In genomic region chr2:54897420-54898310, GRCh38 we compare ENCODE assay signal across 15 cellular contexts.
DNase-seq lines count a peak whose midpoint lies in the region; TF ChIP-seq lines count a peak whose summit lies in the region.
"Had no signal": no experiment of that assay in that cellular context is flagged by ENCODE, and none has a peak within 500 bp of the region (broad histone marks: within the 10 kb centered on the region; RNA-seq: fewer than 3 reads in every experiment).

No MANE protein-coding gene starts in this region.

- H3K9me3 ChIP-seq in prostate gland: no peaks in the 10 kb centered on the region
- no peaks in the 10 kb centered on the region for H3K9me3 ChIP-seq in vagina
- H3K9me3 ChIP-seq in smooth muscle cell (replicated peaks; ENCODE audit: low read depth): peaks cover 7% of the 10 kb centered on the region

- no peaks in the 10 kb centered on the region for H3K79me2 ChIP-seq in smooth muscle cell (ENCODE audit: low read depth)

- peak overlapping the region; percentile 76 for H3K27ac Mint-ChIP-seq in activated T-cell treated with anti-CD3 and anti-CD28 coated beads, Interleukin-2, amount 50 U/mL, for 24 hours
- peak overlapping the region; percentile 40 for H3K27ac Mint-ChIP-seq in activated T-helper 2 cell treated with anti-CD3 and anti-CD28 coated beads, Interferon-gamma antibody, Interleukin-2, Interleukin-4, amounts not matched to agents 10 μg/mL and 5 μg/mL and 100 μg/mL, durations not matched to agents 14 hours and 24 hours and 36 hours
- H3K27ac Mint-ChIP-seq: endodermal cell had no signal

- no peak overlapping the region for H3K4me2 ChIP-seq in smooth muscle cell

- no peaks in the 10 kb centered on the region for H4K20me1 ChIP-seq in smooth muscle cell (ENCODE audit: low read depth)

- H3K4me1 ChIP-seq in prostate gland (replicated peaks): no peaks in the 10 kb centered on the region
- H3K4me1 ChIP-seq in vagina: peaks cover 4% of the 10 kb centered on the region
- H3K4me1 ChIP-seq in smooth muscle cell (ENCODE audit: low read depth): no peaks in the 10 kb centered on the region

- no peaks in the 10 kb centered on the region for H3K9me3 Mint-ChIP-seq in activated T-cell treated with anti-CD3 and anti-CD28 coated beads, Interleukin-2, amount 50 U/mL, for 24 hours
- peaks cover 5% of the 10 kb centered on the region for H3K9me3 Mint-ChIP-seq in activated T-helper 2 cell treated with anti-CD3 and anti-CD28 coated beads, Interferon-gamma antibody, Interleukin-2, Interleukin-4, amounts not matched to agents 10 μg/mL and 5 μg/mL and 100 μg/mL, durations not matched to agents 14 hours and 24 hours and 36 hours

- H3K4me3 Mint-ChIP-seq in activated T-cell treated with anti-CD3 and anti-CD28 coated beads, Interleukin-2, amount 50 U/mL, for 24 hours: peak overlapping the region; percentile 32
- H3K4me3 Mint-ChIP-seq in activated T-helper 2 cell treated with anti-CD3 and anti-CD28 coated beads, Interferon-gamma antibody, Interleukin-2, Interleukin-4, amounts not matched to agents 10 μg/mL and 5 μg/mL and 100 μg/mL, durations not matched to agents 14 hours and 24 hours and 36 hours (ENCODE audit: low read depth): no peak overlapping the region
- H3K4me3 Mint-ChIP-seq: endodermal cell had no signal

- H3K4me3 ChIP-seq in prostate gland (no peak overlapping the region), vagina (no peak overlapping the region), smooth muscle cell (no peak overlapping the region)
- H3K4me3 ChIP-seq: cardiac muscle cell had no signal

- H3K27me3 Mint-ChIP-seq in activated T-cell treated with anti-CD3 and anti-CD28 coated beads, Interleukin-2, amount 50 U/mL, for 24 hours: no peaks in the 10 kb centered on the region
- H3K27me3 Mint-ChIP-seq in activated T-helper 2 cell treated with anti-CD3 and anti-CD28 coated beads, Interferon-gamma antibody, Interleukin-2, Interleukin-4, amounts not matched to agents 10 μg/mL and 5 μg/mL and 100 μg/mL, durations not matched to agents 14 hours and 24 hours and 36 hours (ENCODE audit: low read depth): no peaks in the 10 kb centered on the region

- no peak overlapping the region for H2AFZ ChIP-seq in smooth muscle cell (ENCODE audit: low read depth)

- H3K27ac ChIP-seq in prostate gland: no peak overlapping the region
- H3K27ac ChIP-seq in vagina: no peak overlapping the region
- H3K27ac ChIP-seq in smooth muscle cell (ENCODE audit: low read depth): no peak overlapping the region
- H3K27ac ChIP-seq: cardiac muscle cell had no signal

- intact Hi-C loops in activated T-helper 2 cell treated with anti-CD3 and anti-CD28 coated beads, Interferon-gamma antibody, Interleukin-2, Interleukin-4, amounts not matched to agents 10 μg/mL and 5 μg/mL and 100 μg/mL, durations not matched to agents 14 hours and 24 hours and 36 hours (cut with micrococcal nuclease): no loop called here
- intact Hi-C loops in prostate gland (cut with DNase I) (no loop called here), vagina (cut with DNase I) (no loop called here)

- H3K9ac ChIP-seq in smooth muscle cell (ENCODE audit: low read depth): no peak overlapping the region

- no peaks in the 10 kb centered on the region for H3K36me3 ChIP-seq in prostate gland
- no peaks in the 10 kb centered on the region for H3K36me3 ChIP-seq in vagina
- no peaks in the 10 kb centered on the region for H3K36me3 ChIP-seq in smooth muscle cell (ENCODE audit: low read depth)
- H3K36me3 ChIP-seq: cardiac muscle cell had no signal

- no peaks in the 10 kb centered on the region for H3F3A ChIP-seq in smooth muscle cell (ENCODE audit: low read depth)

- TF ChIP-seq POLR2A in prostate gland (IDR thresholded peaks at IDR 0.05) (no peak), vagina (IDR thresholded peaks at IDR 0.05) (no peak)

- DNase-seq in activated T-cell treated with anti-CD3 and anti-CD28 coated beads, Interleukin-2, amount 50 U/mL, for 24 hours: peak; percentile 35
- DNase-seq in activated T-cell treated with anti-CD3 and anti-CD28 coated beads for 4 hours (no peak), NCI-H82 (lab: John Stamatoyannopoulos, UW) (peak; percentile 96), prostate gland (ENCODE audit: low spot score) (peak; percentile 28), vagina (ENCODE audit: extremely low spot score in 2 of 2) (no peak), 8988T (no peak), smooth muscle cell (lab: John Stamatoyannopoulos, UW; ENCODE audit: unreplicated experiment) (no peak)
- DNase-seq in activated T-helper 2 cell treated with anti-CD3 and anti-CD28 coated beads, Interferon-gamma antibody, Interleukin-2, Interleukin-4, amounts not matched to agents 10 μg/mL and 5 μg/mL and 100 μg/mL, durations not matched to agents 14 hours and 24 hours and 36 hours (ENCODE audit: low spot score): no peak
- DNase-seq: endodermal cell, hypothalamus, midbrain, right cardiac atrium, SHP77, trophoblast cell had no signal

- no peaks in the 10 kb centered on the region for H3K36me3 Mint-ChIP-seq in activated T-cell treated with anti-CD3 and anti-CD28 coated beads, Interleukin-2, amount 50 U/mL, for 24 hours (ENCODE audit: low read depth)
- H3K36me3 Mint-ChIP-seq in activated T-helper 2 cell treated with anti-CD3 and anti-CD28 coated beads, Interferon-gamma antibody, Interleukin-2, Interleukin-4, amounts not matched to agents 10 μg/mL and 5 μg/mL and 100 μg/mL, durations not matched to agents 14 hours and 24 hours and 36 hours (ENCODE audit: low read depth): no peaks in the 10 kb centered on the region

- H3K4me1 Mint-ChIP-seq in activated T-cell treated with anti-CD3 and anti-CD28 coated beads, Interleukin-2, amount 50 U/mL, for 24 hours (ENCODE audit: low read depth): peaks cover 18% of the 10 kb centered on the region
- H3K4me1 Mint-ChIP-seq in activated T-helper 2 cell treated with anti-CD3 and anti-CD28 coated beads, Interferon-gamma antibody, Interleukin-2, Interleukin-4, amounts not matched to agents 10 μg/mL and 5 μg/mL and 100 μg/mL, durations not matched to agents 14 hours and 24 hours and 36 hours (ENCODE audit: low read depth): peaks cover 8% of the 10 kb centered on the region
- H3K4me1 Mint-ChIP-seq: endodermal cell had no signal

- 81% methylated on average over 11 of the region's 11 CpGs for WGBS in prostate gland
- 83% methylated on average over 11 of the region's 11 CpGs for WGBS in smooth muscle cell (ENCODE audit: low lambda C conversion rate)

- H3K27me3 ChIP-seq in prostate gland (replicated peaks; ENCODE audit: insufficient read depth) (no peaks in the 10 kb centered on the region), vagina (no peaks in the 10 kb centered on the region), smooth muscle cell (ENCODE audit: low read depth) (no peaks in the 10 kb centered on the region)

- TF ChIP-seq CTCF in prostate gland (IDR thresholded peaks at IDR 0.05): no peak
- no peak for TF ChIP-seq CTCF in vagina (IDR thresholded peaks at IDR 0.05)
- no peak for TF ChIP-seq CTCF in smooth muscle cell (IDR thresholded peaks at IDR 0.05; ENCODE audit: borderline replicate concordance, insufficient read depth, poor library complexity, severe bottlenecking)

Comparison
In these comparisons a context has a peak if more than half of its experiments do, and no peak if none do; other contexts are left out.
1. DNase-seq: peak in activated T-cell treated with anti-CD3 and anti-CD28 coated beads, Interleukin-2, amount 50 U/mL, for 24 hours (single experiment), NCI-H82 (single experiment) and prostate gland (single experiment); none in activated T-cell treated with anti-CD3 and anti-CD28 coated beads for 4 hours (single experiment), activated T-helper 2 cell treated with anti-CD3 and anti-CD28 coated beads, Interferon-gamma antibody, Interleukin-2, Interleukin-4, amounts not matched to agents 10 μg/mL and 5 μg/mL and 100 μg/mL, durations not matched to agents 14 hours and 24 hours and 36 hours (single experiment), vagina (0 of 2), 8988T (single experiment) and smooth muscle cell (single experiment).